18 cellular contexts compared by ENCODE assay signal in genomic region chr10:80524190-80524589, GRCh38. TPM values are rescaled to one million over a fixed set of nuclear protein-coding genes. Genes with fewer than 3 reads are reported as not detected.
DNase-seq lines count a peak whose midpoint lies in the region; ATAC-seq lines count a peak whose summit lies in the region.
"Had no signal": no experiment of that assay in that cellular context is flagged by ENCODE, and none has a peak within 500 bp of the region (broad histone marks: within the 10 kb centered on the region; RNA-seq: fewer than 3 reads in every experiment).

No MANE protein-coding gene starts in this region.

- intact Hi-C loops in activated naive CD4-positive, alpha-beta T cell treated with anti-CD3 and anti-CD28 coated beads for 36 hours (cut with micrococcal nuclease), result no loop called here

- DNase-seq in activated naive CD4-positive, alpha-beta T cell treated with anti-CD3 and anti-CD28 coated beads for 36 hours, result no peak
- no peak for DNase-seq in activated naive CD4-positive, alpha-beta T cell treated with anti-CD3 and anti-CD28 coated beads, Interleukin-2, amount 50 U/mL, for 16 hours
- no peak for DNase-seq in activated naive CD4-positive, alpha-beta T cell treated with anti-CD3 and anti-CD28 coated beads, Interleukin-2, amount 50 U/mL, for 72 hours (ENCODE audit: low spot score in 2 of 2)
- peak; percentile 53 for DNase-seq in islet precursor cell
- DNase-seq in stimulated activated naive CD8-positive, alpha-beta T cell treated with anti-CD3 and anti-CD28 coated beads, Interleukin-15, amount 100 ng/mL, for 72 hours, result no peak
- DNase-seq in NCI-H2029 (lab: John Stamatoyannopoulos, UW), result no peak
- DNase-seq: activated CD4-positive, CD25-positive, alpha-beta regulatory T cell; brain microvascular endothelial cell; effector CD8-positive, alpha-beta T cell; H9; NCI-H1436; NCI-H446 treated with DMSO at 0.1 percent for 48 hours; OCI-M1; ovary had no signal

- H3K4me3 Mint-ChIP-seq in activated naive CD4-positive, alpha-beta T cell treated with anti-CD3 and anti-CD28 coated beads for 36 hours, result no peak overlapping the region
- no peak overlapping the region for H3K4me3 Mint-ChIP-seq in stimulated activated naive CD8-positive, alpha-beta T cell treated with anti-CD3 and anti-CD28 coated beads, Interleukin-15, amount 100 ng/mL, for 72 hours
- H3K4me3 Mint-ChIP-seq in stimulated activated memory B cell treated with anti-CD40 and anti-IgM and Interleukin-4, amounts not matched to agents 10 μg/mL and 1 μg/mL and 100 μg/mL, for 72 hours, result no peak overlapping the region
- H3K4me3 Mint-ChIP-seq: H9, memory B cell had no signal

- H3K27me3 Mint-ChIP-seq in activated naive CD4-positive, alpha-beta T cell treated with anti-CD3 and anti-CD28 coated beads for 36 hours (ENCODE audit: low read depth), result no peaks in the 10 kb centered on the region
- no peaks in the 10 kb centered on the region for H3K27me3 Mint-ChIP-seq in stimulated activated naive CD8-positive, alpha-beta T cell treated with anti-CD3 and anti-CD28 coated beads, Interleukin-15, amount 100 ng/mL, for 72 hours
- no peaks in the 10 kb centered on the region for H3K27me3 Mint-ChIP-seq in stimulated activated memory B cell treated with anti-CD40 and anti-IgM and Interleukin-4, amounts not matched to agents 10 μg/mL and 1 μg/mL and 100 μg/mL, for 72 hours

- CTCF ChIA-PET in activated naive CD4-positive, alpha-beta T cell treated with anti-CD3 and anti-CD28 coated beads for 36 hours (lab: Charles Lee), result interaction anchor here (0.7 to 1.7 kb wide), 3 partner anchors 13 to 80 kb away, joined by 3 to 6 read pairs (median 4); no protein-coding TSS in a partner anchor

- peaks cover 12% of the 10 kb centered on the region for H3K36me3 Mint-ChIP-seq in activated naive CD4-positive, alpha-beta T cell treated with anti-CD3 and anti-CD28 coated beads for 36 hours (ENCODE audit: low read depth)
- peaks cover 0 to 15% of the 10 kb centered on the region in 2 donors for H3K36me3 Mint-ChIP-seq in activated naive CD4-positive, alpha-beta T cell treated with anti-CD3 and anti-CD28 coated beads, Interleukin-2, amount 50 U/mL, for 72 hours
- H3K36me3 Mint-ChIP-seq in stimulated activated memory B cell treated with anti-CD40 and anti-IgM and Interleukin-4, amounts not matched to agents 10 μg/mL and 1 μg/mL and 100 μg/mL, for 72 hours, result peaks cover 9% of the 10 kb centered on the region

- peak in 1 of 2 donors; percentile 15 for ATAC-seq in activated naive CD4-positive, alpha-beta T cell treated with anti-CD3 and anti-CD28 coated beads, Interleukin-2, amount 50 U/mL, for 72 hours
- ATAC-seq in stimulated activated naive CD8-positive, alpha-beta T cell treated with anti-CD3 and anti-CD28 coated beads, Interleukin-15, amount 100 ng/mL, for 72 hours, result peak; percentile 21
- no peak for ATAC-seq in GM21423 (IDR thresholded peaks at IDR 0.05; ENCODE audit: unreplicated experiment)
- ATAC-seq in stimulated activated memory B cell treated with anti-CD40 and anti-IgM and Interleukin-4, amounts not matched to agents 10 μg/mL and 1 μg/mL and 100 μg/mL, for 72 hours, result no peak

- H3K4me1 Mint-ChIP-seq in activated naive CD4-positive, alpha-beta T cell treated with anti-CD3 and anti-CD28 coated beads for 36 hours (ENCODE audit: low read depth), result peaks cover 57% of the 10 kb centered on the region
- peaks cover 89% of the 10 kb centered on the region for H3K4me1 Mint-ChIP-seq in stimulated activated naive CD8-positive, alpha-beta T cell treated with anti-CD3 and anti-CD28 coated beads, Interleukin-15, amount 100 ng/mL, for 72 hours
- peaks cover 26% of the 10 kb centered on the region for H3K4me1 Mint-ChIP-seq in stimulated activated memory B cell treated with anti-CD40 and anti-IgM and Interleukin-4, amounts not matched to agents 10 μg/mL and 1 μg/mL and 100 μg/mL, for 72 hours

- H3K27ac Mint-ChIP-seq in activated naive CD4-positive, alpha-beta T cell treated with anti-CD3 and anti-CD28 coated beads for 36 hours, result peak overlapping the region; percentile 77
- H3K27ac Mint-ChIP-seq in activated naive CD4-positive, alpha-beta T cell treated with anti-CD3 and anti-CD28 coated beads, Interleukin-2, amount 50 U/mL, for 72 hours, result peak overlapping the region; percentile 84 to 85
- H3K27ac Mint-ChIP-seq in stimulated activated naive CD8-positive, alpha-beta T cell treated with anti-CD3 and anti-CD28 coated beads, Interleukin-15, amount 100 ng/mL, for 72 hours, result peak overlapping the region; percentile 66 to 83
- no peak overlapping the region for H3K27ac Mint-ChIP-seq in stimulated activated memory B cell treated with anti-CD40 and anti-IgM and Interleukin-4, amounts not matched to agents 10 μg/mL and 1 μg/mL and 100 μg/mL, for 72 hours
- H3K27ac Mint-ChIP-seq: memory B cell had no signal

- no peaks in the 10 kb centered on the region for H3K9me3 Mint-ChIP-seq in activated naive CD4-positive, alpha-beta T cell treated with anti-CD3 and anti-CD28 coated beads for 36 hours
- H3K9me3 Mint-ChIP-seq in activated naive CD4-positive, alpha-beta T cell treated with anti-CD3 and anti-CD28 coated beads, Interleukin-2, amount 50 U/mL, for 72 hours, result no peaks in the 10 kb centered on the region
- no peaks in the 10 kb centered on the region for H3K9me3 Mint-ChIP-seq in stimulated activated naive CD8-positive, alpha-beta T cell treated with anti-CD3 and anti-CD28 coated beads, Interleukin-15, amount 100 ng/mL, for 72 hours
- H3K9me3 Mint-ChIP-seq in stimulated activated memory B cell treated with anti-CD40 and anti-IgM and Interleukin-4, amounts not matched to agents 10 μg/mL and 1 μg/mL and 100 μg/mL, for 72 hours, result no peaks in the 10 kb centered on the region
- H3K9me3 Mint-ChIP-seq: H9, IgD-negative memory B cell, memory B cell had no signal

RNA-seq across cellular contexts. Expression of gene SH2D4B, which starts 13.5 kb away (rescaled TPM):
- total RNA-seq in activated naive CD4-positive, alpha-beta T cell treated with anti-CD3 and anti-CD28 coated beads for 36 hours, result under 1 TPM; 0.05 to 0.10 TPM
- under 1 TPM in 1 of 2 donors, not detected in 1; 0.14 TPM for total RNA-seq in activated naive CD4-positive, alpha-beta T cell treated with anti-CD3 and anti-CD28 coated beads, Interleukin-2, amount 50 U/mL, for 72 hours
